18 cellular contexts compared by ENCODE assay signal in genomic region chr21:35328856-35329455, GRCh38.
"Had no signal": no experiment of that assay in that cellular context is flagged by ENCODE, and none has a peak within 500 bp of the region (broad histone marks: within the 10 kb centered on the region; RNA-seq: fewer than 3 reads in every experiment).

No MANE protein-coding gene starts in this region.

- H3K4me1 ChIP-seq: right lobe of liver, testis had no signal

- H3K27ac ChIP-seq: body of pancreas, gastroesophageal sphincter, lower lobe of right lung, right lobe of liver, upper lobe of left lung had no signal

- H3K4me3 ChIP-seq: body of pancreas, gastroesophageal sphincter, heart right ventricle, lower lobe of right lung, right lobe of liver, testis, upper lobe of left lung had no signal

- ATAC-seq: activated CD8-positive, alpha-beta T cell treated with anti-CD3 and anti-CD28 coated beads for 36 hours; activated T-cell treated with anti-CD3 and anti-CD28 coated beads, Interleukin-2, amount 50 U/mL, for 72 hours; body of pancreas; gastroesophageal sphincter; heart right ventricle; lower lobe of right lung; right lobe of liver; stimulated activated naive CD8-positive, alpha-beta T cell treated with anti-CD3 and anti-CD28 coated beads, Interleukin-15, amount 100 ng/mL, for 72 hours had no signal

- H3K27me3 ChIP-seq: body of pancreas, gastroesophageal sphincter, right lobe of liver, testis, upper lobe of left lung had no signal

- DNase-seq: activated B cell treated with CpG ODN at 0.5 μM for 24 hours; activated CD4-positive, alpha-beta T cell treated with anti-CD3 and anti-CD28 coated beads for 48 hours; activated CD8-positive, alpha-beta T cell treated with anti-CD3 and anti-CD28 coated beads for 36 hours; activated gamma-delta T cell treated with Interleukin-2 at 50 U/mL for 16 hours; activated naive CD8-positive, alpha-beta T cell treated with anti-CD3 and anti-CD28 coated beads for 36 hours; activated T-cell treated with anti-CD3 and anti-CD28 coated beads, Interleukin-2, amount 50 U/mL, for 72 hours; amygdala; body of pancreas; caudate nucleus; erythroblast; heart right ventricle; lower lobe of right lung; midbrain; right lobe of liver; stimulated activated naive CD8-positive, alpha-beta T cell treated with anti-CD3 and anti-CD28 coated beads, Interleukin-15, amount 100 ng/mL, for 72 hours; testis; upper lobe of left lung had no signal

- H3K9me3 ChIP-seq: body of pancreas, gastroesophageal sphincter, heart right ventricle, lower lobe of right lung, right lobe of liver, testis, upper lobe of left lung had no signal

- H3K36me3 ChIP-seq: gastroesophageal sphincter, heart right ventricle, lower lobe of right lung, right lobe of liver, upper lobe of left lung had no signal
